Comparison of ENCODE assay signal across 17 cellular contexts in the genomic region with DNA sequence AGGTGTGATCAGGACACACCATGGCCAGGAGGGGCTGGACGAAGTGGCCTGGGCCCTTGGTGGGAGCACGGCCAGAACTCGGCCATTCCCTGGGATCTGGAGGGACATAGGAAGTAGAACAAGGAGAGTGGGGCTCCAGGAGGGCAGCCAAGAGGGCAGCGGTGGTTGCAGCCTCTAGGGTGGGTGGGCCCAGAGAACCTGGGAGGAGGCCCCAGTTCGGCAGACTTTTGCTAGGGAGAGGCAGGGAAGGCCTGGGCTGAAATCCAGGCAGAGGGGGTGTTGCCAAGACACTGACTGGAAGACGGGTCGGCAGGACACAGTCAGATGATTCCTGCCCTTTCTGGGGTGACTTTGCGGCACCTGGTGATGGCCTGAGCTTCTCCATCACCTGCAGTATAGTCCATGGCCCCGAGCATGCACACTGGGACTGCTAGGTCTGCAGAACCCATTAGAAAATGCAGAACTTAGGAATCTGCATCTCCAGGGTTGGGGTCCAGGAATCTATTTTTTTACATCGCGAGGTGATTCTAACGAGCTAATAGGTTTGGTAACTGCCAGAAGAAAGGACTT.
A peak's percentile ranks its signal among the peaks of the same experiment; 100 is the strongest.
DNase-seq lines count a peak whose midpoint lies in the region; ATAC-seq and TF ChIP-seq lines count a peak whose summit lies in the region.
"Had no signal": no experiment of that assay in that cellular context is flagged by ENCODE, and none has a peak within 500 bp of the region (broad histone marks: within the 10 kb centered on the region; RNA-seq: fewer than 3 reads in every experiment).

No MANE protein-coding gene starts in this region.

- 91 to 98% methylated on average over 7 to 12 of the region's 12 CpGs for WGBS in endodermal cell (ENCODE audit: insufficient coverage in 1 of 2, insufficient read length in 1 of 2), 2 experiments
- 44 to 55% (median 48%) methylated on average over 12 of the region's 12 CpGs for WGBS in ovary, 3 donors
- WGBS in aorta, 2 donors = 76 to 78% methylated on average over 12 of the region's 12 CpGs

- intact Hi-C loops in cardiac septum (cut with DNase I) = no loop called here
- intact Hi-C loops in Right ventricle myocardium inferior (cut with DNase I) = no loop called here
- intact Hi-C loops in ovary (cut with DNase I) = loop anchor here in 2 of 4 donors (10.0 kb wide), 2 partner anchors 51 to 59 kb away; no protein-coding TSS in a partner anchor
- intact Hi-C loops in aorta (cut with DNase I) = loop anchor here in 1 of 2 donors (5.0 kb wide), 1 partner anchor 537 kb away; no protein-coding TSS in a partner anchor

- H3K36me3 ChIP-seq in endodermal cell (ENCODE audit: control insufficient read depth, insufficient read depth, low read length) = no peaks in the 10 kb centered on the region
- H3K36me3 ChIP-seq in ovary = no peaks in the 10 kb centered on the region
- no peaks in the 10 kb centered on the region for H3K36me3 ChIP-seq in aorta (ENCODE audit: control insufficient read depth in 1 of 2, insufficient read depth in 2 of 2, low read length in 1 of 2)
- H3K36me3 ChIP-seq: heart left ventricle had no signal

- TF ChIP-seq CTCF in endodermal cell (conservative IDR thresholded peaks at IDR 0.05) (no peak), ovary (IDR thresholded peaks at IDR 0.05) (no peak)

- H3K4me1 ChIP-seq in endodermal cell (ENCODE audit: control insufficient read depth, insufficient read depth, low read length) = no peaks in the 10 kb centered on the region
- peaks cover 7% of the 10 kb centered on the region for H3K4me1 ChIP-seq in ovary (ENCODE audit: insufficient read depth)
- H3K4me1 ChIP-seq in aorta (ENCODE audit: control insufficient read depth in 1 of 2, insufficient read depth in 2 of 2, low read length in 2 of 2) = no peaks in the 10 kb centered on the region

- H3K4me1 Mint-ChIP-seq in endodermal cell = no peaks in the 10 kb centered on the region
- H3K4me1 Mint-ChIP-seq: activated naive CD4-positive, alpha-beta T cell treated with anti-CD3 and anti-CD28 coated beads, Interleukin-2, amount 10 ng/mL, durations not matched to agents 7 days and 5 days had no signal

- H3K36me3 Mint-ChIP-seq in endodermal cell (ENCODE audit: low read depth) = no peaks in the 10 kb centered on the region
- H3K36me3 Mint-ChIP-seq: activated naive CD4-positive, alpha-beta T cell treated with anti-CD3 and anti-CD28 coated beads, Interleukin-2, amount 10 ng/mL, durations not matched to agents 7 days and 5 days had no signal

- no peaks in the 10 kb centered on the region for H3K9me3 ChIP-seq in endodermal cell (ENCODE audit: control insufficient read depth, low read length)
- no peaks in the 10 kb centered on the region for H3K9me3 ChIP-seq in ovary
- H3K9me3 ChIP-seq in aorta (ENCODE audit: control insufficient read depth, low read length) = no peaks in the 10 kb centered on the region
- H3K9me3 ChIP-seq: heart left ventricle had no signal

- no peak overlapping the region for H3K27ac ChIP-seq in endodermal cell (ENCODE audit: low read depth, low read length)
- H3K27ac ChIP-seq in ovary = no peak overlapping the region
- no peak overlapping the region for H3K27ac ChIP-seq in aorta (ENCODE audit: low read depth in 1 of 2, low read length in 2 of 2)
- H3K27ac ChIP-seq: C4-2B, dorsolateral prefrontal cortex had no signal

- DNase-seq in cardiac septum (ENCODE audit: low spot score) (peak; percentile 65), Right ventricle myocardium inferior (ENCODE audit: missing footprints) (no peak), endodermal cell (peak; percentile 22), ovary (peak; percentile 35 to 62 (median 43)), aorta (peak in 1 of 2 donors; percentile 73), MV-4-11 (lab: John Stamatoyannopoulos, UW) (no peak), EL (no peak)
- DNase-seq: activated CD4-positive, alpha-beta T cell treated with anti-CD3 and anti-CD28 coated beads, Interleukin-2, amount 50 U/mL, for 4 hours; activated naive CD4-positive, alpha-beta T cell treated with anti-CD3 and anti-CD28 coated beads, Interleukin-2, amount 10 ng/mL, durations not matched to agents 7 days and 5 days; caudate nucleus; NCI-H1436 treated with DMSO at 0.1 percent for 48 hours; NCI-H510A treated with DMSO at 0.1 percent for 48 hours had no signal

- no peak for TF ChIP-seq EP300 in ovary (IDR thresholded peaks at IDR 0.05)

- no peak for TF ChIP-seq POLR2A in ovary (IDR thresholded peaks at IDR 0.05)

- no peak overlapping the region for H3K27ac Mint-ChIP-seq in endodermal cell
- H3K27ac Mint-ChIP-seq: activated naive CD4-positive, alpha-beta T cell treated with anti-CD3 and anti-CD28 coated beads, Interleukin-2, amount 10 ng/mL, durations not matched to agents 7 days and 5 days; IgD-negative memory B cell had no signal

- H3K9me3 Mint-ChIP-seq in endodermal cell = no peaks in the 10 kb centered on the region
- H3K9me3 Mint-ChIP-seq: activated naive CD4-positive, alpha-beta T cell treated with anti-CD3 and anti-CD28 coated beads, Interleukin-2, amount 10 ng/mL, durations not matched to agents 7 days and 5 days had no signal

- no peak overlapping the region for H3K4me3 ChIP-seq in endodermal cell (ENCODE audit: low read length)
- H3K4me3 ChIP-seq in ovary = no peak overlapping the region
- H3K4me3 ChIP-seq in aorta (ENCODE audit: low read length in 2 of 2) = no peak overlapping the region
- H3K4me3 ChIP-seq: dorsolateral prefrontal cortex, heart left ventricle had no signal

- ATAC-seq in Right ventricle myocardium inferior (no peak), aorta (ENCODE audit: low FRiP score) (peak; percentile 21), GM21360 (IDR thresholded peaks at IDR 0.05; ENCODE audit: unreplicated experiment) (no peak)

- peaks cover 16% of the 10 kb centered on the region for H3K27me3 Mint-ChIP-seq in endodermal cell (ENCODE audit: insufficient read depth)

- H3K27me3 ChIP-seq in endodermal cell (ENCODE audit: control insufficient read depth, insufficient read depth, low read length, poor library complexity, severe bottlenecking) = no peaks in the 10 kb centered on the region
- H3K27me3 ChIP-seq in ovary = no peaks in the 10 kb centered on the region
- no peaks in the 10 kb centered on the region for H3K27me3 ChIP-seq in aorta (ENCODE audit: control insufficient read depth in 1 of 2, insufficient read depth in 2 of 2, low read length in 1 of 2)
- H3K27me3 ChIP-seq: dorsolateral prefrontal cortex had no signal

- H3K9ac ChIP-seq in endodermal cell (ENCODE audit: extremely low read depth, low read length, poor library complexity, severe bottlenecking) = no peak overlapping the region

- H3K4me3 Mint-ChIP-seq in endodermal cell = no peak overlapping the region
- H3K4me3 Mint-ChIP-seq: activated naive CD4-positive, alpha-beta T cell treated with anti-CD3 and anti-CD28 coated beads, Interleukin-2, amount 10 ng/mL, durations not matched to agents 7 days and 5 days; IgD-negative memory B cell had no signal

Comparison
In these comparisons a context has a peak if more than half of its experiments do, and no peak if none do; other contexts are left out.
1. DNase-seq: peak in cardiac septum (single experiment), endodermal cell (single experiment) and ovary (5 of 5); none in Right ventricle myocardium inferior (single experiment), MV-4-11 (single experiment) and EL (single experiment).